In the genomic region with DNA sequence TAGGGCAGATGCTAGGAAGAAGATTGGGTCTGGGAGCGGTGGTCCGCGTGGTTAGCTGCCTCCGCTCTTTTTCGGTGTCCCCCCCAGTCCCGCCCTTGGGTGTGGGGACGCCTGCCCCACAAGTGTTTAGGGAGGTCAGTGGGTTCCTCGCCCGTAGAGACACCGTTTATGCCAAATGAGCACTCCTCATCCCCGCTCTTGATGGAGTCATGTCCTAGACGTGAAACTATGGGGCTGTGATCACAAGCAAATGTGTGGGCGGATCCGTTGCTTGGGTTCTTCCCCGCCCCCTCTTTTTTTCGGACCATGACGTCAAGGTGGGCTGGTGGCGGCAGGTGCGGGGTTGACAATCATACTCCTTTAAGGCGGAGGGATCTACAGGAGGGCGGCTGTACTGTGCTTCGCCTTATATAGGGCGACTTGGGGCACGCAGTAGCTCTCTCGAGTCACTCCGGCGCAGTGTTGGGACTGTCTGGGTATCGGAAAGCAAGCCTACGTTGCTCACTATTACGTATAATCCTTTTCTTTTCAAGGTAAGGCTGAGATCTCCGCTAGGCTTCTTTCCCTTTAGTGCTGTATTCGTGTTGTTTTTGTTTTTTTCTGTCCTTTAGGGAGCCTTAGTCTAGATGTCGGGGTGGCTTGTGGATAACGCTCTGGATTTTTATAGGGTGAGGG, we compare ENCODE assay signal across 8 cellular contexts. TPM values are rescaled to one million over a fixed set of nuclear protein-coding genes. Genes with fewer than 3 reads are reported as not detected.
DNase-seq lines count a peak whose midpoint lies in the region; ATAC-seq and FAIRE-seq lines count a peak whose summit lies in the region.

HSP90AB1 (plus strand) TSS at position 439 of the 675 bp plus-strand sequence. CDS start 1,529 bp downstream, outside the sequence.

- CTCF ChIA-PET in naive thymus-derived CD4-positive, alpha-beta T cell (lab: Charles Lee): interaction anchor here (0.6 to 2.8 kb wide), 8 partner anchors 9 to 66 kb away, joined by 3 to 22 read pairs (median 4); partner anchors contain the start of genes AARS2, SLC29A1 and SLC35B2

- H3K27me3 ChIP-seq in GM23248 (replicated peaks; ENCODE audit: insufficient read depth) (no peaks in the 10 kb centered on the region), Karpas-422 (ENCODE audit: low read length) (no peaks in the 10 kb centered on the region)
- H3K27me3 ChIP-seq in naive thymus-derived CD4-positive, alpha-beta T cell (ENCODE audit: control insufficient read depth in 2 of 2, insufficient read depth in 2 of 2, low read length in 2 of 2): no peaks in the 10 kb centered on the region

- in situ Hi-C loops in GM23248 (cut with MboI): no loop called here

- H3K9me2 ChIP-seq in GM23248 (ENCODE audit: insufficient read depth) (no peaks in the 10 kb centered on the region), Karpas-422 (replicated peaks; ENCODE audit: insufficient read depth, low read length) (no peaks in the 10 kb centered on the region)

- H2AFZ ChIP-seq in GM23248 (peak within 1 kb of the TSS; percentile 96), Karpas-422 (ENCODE audit: low read length) (peak within 1 kb of the TSS; percentile 72; the same call in 1 of the 2 replicates)

- FAIRE-seq in RCC 7860 (lab: Jason Lieb, UNC): peak; percentile 65

- H3K27ac Mint-ChIP-seq in activated T-helper 1 cell treated with anti-CD3 and anti-CD28 coated beads, Interleukin-12 subunit alpha, Interleukin-12 subunit beta, Interleukin-2, Interleukin-4 antibody, amounts not matched to agents 30 ng/mL and 10 ng/mL and 1 ng/mL, durations not matched to agents 14 hours and 24 hours and 36 hours: peak within 1 kb of the TSS; percentile 98
- H3K27ac Mint-ChIP-seq in naive thymus-derived CD4-positive, alpha-beta T cell: peak within 1 kb of the TSS; percentile 96 to 100 (median 98)
- H3K27ac Mint-ChIP-seq in stimulated activated memory B cell treated with anti-CD40 and anti-IgM and Interleukin-4, amounts not matched to agents 10 μg/mL and 1 μg/mL and 100 μg/mL, for 72 hours: peak within 1 kb of the TSS; percentile 97

- H3K79me2 ChIP-seq in GM23248 (ENCODE audit: insufficient read depth): peaks cover 49% of the 10 kb centered on the region
- peaks cover 42% of the 10 kb centered on the region for H3K79me2 ChIP-seq in Karpas-422 (ENCODE audit: low read length)

- H3K9me3 Mint-ChIP-seq in activated T-helper 1 cell treated with anti-CD3 and anti-CD28 coated beads, Interleukin-12 subunit alpha, Interleukin-12 subunit beta, Interleukin-2, Interleukin-4 antibody, amounts not matched to agents 30 ng/mL and 10 ng/mL and 1 ng/mL, durations not matched to agents 14 hours and 24 hours and 36 hours: no peaks in the 10 kb centered on the region
- H3K9me3 Mint-ChIP-seq in naive thymus-derived CD4-positive, alpha-beta T cell: peaks cover 0 to 9% (median 0%) of the 10 kb centered on the region in 11 donors
- H3K9me3 Mint-ChIP-seq in stimulated activated memory B cell treated with anti-CD40 and anti-IgM and Interleukin-4, amounts not matched to agents 10 μg/mL and 1 μg/mL and 100 μg/mL, for 72 hours: no peaks in the 10 kb centered on the region

- H4K20me1 ChIP-seq in GM23248 (ENCODE audit: insufficient read depth): peaks cover 34% of the 10 kb centered on the region; the same call in 1 of the 2 replicates
- peaks cover 46% of the 10 kb centered on the region for H4K20me1 ChIP-seq in Karpas-422 (ENCODE audit: insufficient read depth, low read depth, low read length)

- peaks cover 46% of the 10 kb centered on the region for H3F3A ChIP-seq in GM23248 (ENCODE audit: insufficient read depth)

- intact Hi-C loops in activated T-helper 1 cell treated with anti-CD3 and anti-CD28 coated beads, Interleukin-12 subunit alpha, Interleukin-12 subunit beta, Interleukin-2, Interleukin-4 antibody, amounts not matched to agents 30 ng/mL and 10 ng/mL and 1 ng/mL, durations not matched to agents 14 hours and 24 hours and 36 hours (cut with micrococcal nuclease): loop anchor here (1.0 to 5.0 kb wide), 8 partner anchors 8 to 619 kb away; partner anchors contain the start of genes CDC5L, GTPBP2, NFKBIE and SLC35B2
- intact Hi-C loops in naive thymus-derived CD4-positive, alpha-beta T cell (cut with micrococcal nuclease): loop anchor here (1.0 to 5.0 kb wide), 13 partner anchors 8 to 1474 kb away; partner anchors contain the start of genes MRPL14 (in 2 of the 2), NFKBIE (in 2 of the 2), SLC35B2 (in 2 of the 2) and TMEM63B (in 2 of the 2)

- H3K27ac ChIP-seq in GM23248 (peak within 1 kb of the TSS; percentile 93), Karpas-422 (ENCODE audit: low read length) (peak within 1 kb of the TSS; percentile 91)
- H3K27ac ChIP-seq in naive thymus-derived CD4-positive, alpha-beta T cell (ENCODE audit: low read depth, low read length): peak within 1 kb of the TSS; percentile 93

- peak; percentile 90 for ATAC-seq in naive thymus-derived CD4-positive, alpha-beta T cell
- peak; percentile 89 for ATAC-seq in stimulated activated memory B cell treated with anti-CD40 and anti-IgM and Interleukin-4, amounts not matched to agents 10 μg/mL and 1 μg/mL and 100 μg/mL, for 72 hours

- peak within 1 kb of the TSS; percentile 100 for H3K4me2 ChIP-seq in GM23248 (ENCODE audit: unreplicated experiment)
- H3K4me2 ChIP-seq in Karpas-422 (ENCODE audit: low read depth, low read length, poor library complexity, severe bottlenecking): peak within 1 kb of the TSS; percentile 86

- H3K36me3 ChIP-seq in GM23248 (ENCODE audit: low read depth) (peaks cover 38% of the 10 kb centered on the region), Karpas-422 (ENCODE audit: insufficient read depth, low read length) (peaks cover 45% of the 10 kb centered on the region)
- peaks cover 9 to 44% (median 33%) of the 10 kb centered on the region in 3 experiments for H3K36me3 ChIP-seq in naive thymus-derived CD4-positive, alpha-beta T cell (ENCODE audit: control insufficient read depth in 2 of 3, insufficient read depth in 3 of 3, low read length in 3 of 3)

- H3K9ac ChIP-seq in GM23248 (peak within 1 kb of the TSS; percentile 99), Karpas-422 (ENCODE audit: low read length) (peak within 1 kb of the TSS; percentile 97)

- DNase-seq in Daoy (ENCODE audit: low read depth): peak; percentile 98
- DNase-seq in GM23248: peak; percentile 97
- peak; percentile 99 for DNase-seq in Karpas-422
- peak; percentile 94 for DNase-seq in RCC 7860 (ENCODE audit: low spot score)
- DNase-seq in activated T-helper 1 cell treated with anti-CD3 and anti-CD28 coated beads, Interleukin-12 subunit alpha, Interleukin-12 subunit beta, Interleukin-2, Interleukin-4 antibody, amounts not matched to agents 30 ng/mL and 10 ng/mL and 1 ng/mL, durations not matched to agents 14 hours and 24 hours and 36 hours (ENCODE audit: low spot score): peak; percentile 96
- peak; percentile 99 for DNase-seq in fibroblast of gingiva (ENCODE audit: low read depth)
- DNase-seq in naive thymus-derived CD4-positive, alpha-beta T cell: peak; percentile 78 to 98 (median 97)

- H3K4me1 ChIP-seq in GM23248 (ENCODE audit: insufficient read depth) (peaks cover 19% of the 10 kb centered on the region), Karpas-422 (ENCODE audit: low read length) (peaks cover 37% of the 10 kb centered on the region)
- H3K4me1 ChIP-seq in naive thymus-derived CD4-positive, alpha-beta T cell (ENCODE audit: control insufficient read depth in 2 of 2, insufficient read depth in 2 of 2, low read length in 2 of 2): peaks cover 15 to 19% of the 10 kb centered on the region in 2 donors

- 1 to 2% methylated on average over 33 to 34 of the region's 34 CpGs for WGBS in GM23248 (ENCODE audit: low coverage in 1 of 2, low lambda C conversion rate in 2 of 2, missing lambda C conversion rate in 2 of 2), 2 experiments

- POLR2A ChIA-PET in naive thymus-derived CD4-positive, alpha-beta T cell (lab: Charles Lee): interaction anchor here (0.5 to 6.3 kb wide), 15 partner anchors 10 to 1797 kb away, joined by 3 to 142 read pairs (median 6); partner anchors contain the start of genes AARS2, GTPBP2, NFKBIE and SLC29A1

- peaks cover 5% of the 10 kb centered on the region for H3K27me3 Mint-ChIP-seq in activated T-helper 1 cell treated with anti-CD3 and anti-CD28 coated beads, Interleukin-12 subunit alpha, Interleukin-12 subunit beta, Interleukin-2, Interleukin-4 antibody, amounts not matched to agents 30 ng/mL and 10 ng/mL and 1 ng/mL, durations not matched to agents 14 hours and 24 hours and 36 hours (ENCODE audit: insufficient read depth)
- peaks cover 0 to 12% (median 0%) of the 10 kb centered on the region in 5 donors for H3K27me3 Mint-ChIP-seq in naive thymus-derived CD4-positive, alpha-beta T cell
- no peaks in the 10 kb centered on the region for H3K27me3 Mint-ChIP-seq in stimulated activated memory B cell treated with anti-CD40 and anti-IgM and Interleukin-4, amounts not matched to agents 10 μg/mL and 1 μg/mL and 100 μg/mL, for 72 hours

- H3K4me3 ChIP-seq in GM23248 (peak within 1 kb of the TSS; percentile 100), Karpas-422 (ENCODE audit: low read length) (peak within 1 kb of the TSS; percentile 95)
- peak within 1 kb of the TSS; percentile 99 for H3K4me3 ChIP-seq in naive thymus-derived CD4-positive, alpha-beta T cell (ENCODE audit: low read length)

- no peaks in the 10 kb centered on the region for H3K9me3 ChIP-seq in GM23248 (ENCODE audit: low read depth)
- H3K9me3 ChIP-seq in Karpas-422 (ENCODE audit: low read length): no peaks in the 10 kb centered on the region
- H3K9me3 ChIP-seq in naive thymus-derived CD4-positive, alpha-beta T cell (ENCODE audit: control insufficient read depth in 2 of 3, low read length in 3 of 3): no peaks in the 10 kb centered on the region

- H3K36me3 Mint-ChIP-seq in activated T-helper 1 cell treated with anti-CD3 and anti-CD28 coated beads, Interleukin-12 subunit alpha, Interleukin-12 subunit beta, Interleukin-2, Interleukin-4 antibody, amounts not matched to agents 30 ng/mL and 10 ng/mL and 1 ng/mL, durations not matched to agents 14 hours and 24 hours and 36 hours (ENCODE audit: low read depth): peaks cover 50% of the 10 kb centered on the region
- H3K36me3 Mint-ChIP-seq in naive thymus-derived CD4-positive, alpha-beta T cell: peaks cover 14 to 41% (median 31%) of the 10 kb centered on the region in 5 donors
- H3K36me3 Mint-ChIP-seq in stimulated activated memory B cell treated with anti-CD40 and anti-IgM and Interleukin-4, amounts not matched to agents 10 μg/mL and 1 μg/mL and 100 μg/mL, for 72 hours: peaks cover 46% of the 10 kb centered on the region

- H3K4me3 Mint-ChIP-seq in activated T-helper 1 cell treated with anti-CD3 and anti-CD28 coated beads, Interleukin-12 subunit alpha, Interleukin-12 subunit beta, Interleukin-2, Interleukin-4 antibody, amounts not matched to agents 30 ng/mL and 10 ng/mL and 1 ng/mL, durations not matched to agents 14 hours and 24 hours and 36 hours: peak within 1 kb of the TSS; percentile 96
- peak within 1 kb of the TSS; percentile 94 to 99 (median 98) for H3K4me3 Mint-ChIP-seq in naive thymus-derived CD4-positive, alpha-beta T cell
- H3K4me3 Mint-ChIP-seq in stimulated activated memory B cell treated with anti-CD40 and anti-IgM and Interleukin-4, amounts not matched to agents 10 μg/mL and 1 μg/mL and 100 μg/mL, for 72 hours: peak within 1 kb of the TSS; percentile 96

- H3K4me1 Mint-ChIP-seq in activated T-helper 1 cell treated with anti-CD3 and anti-CD28 coated beads, Interleukin-12 subunit alpha, Interleukin-12 subunit beta, Interleukin-2, Interleukin-4 antibody, amounts not matched to agents 30 ng/mL and 10 ng/mL and 1 ng/mL, durations not matched to agents 14 hours and 24 hours and 36 hours (ENCODE audit: low read depth): peaks cover 45% of the 10 kb centered on the region
- peaks cover 29 to 53% (median 44%) of the 10 kb centered on the region in 7 donors for H3K4me1 Mint-ChIP-seq in naive thymus-derived CD4-positive, alpha-beta T cell
- H3K4me1 Mint-ChIP-seq in stimulated activated memory B cell treated with anti-CD40 and anti-IgM and Interleukin-4, amounts not matched to agents 10 μg/mL and 1 μg/mL and 100 μg/mL, for 72 hours: peaks cover 42% of the 10 kb centered on the region

RNA-seq across cellular contexts. Expression of gene HSP90AB1, which starts in this region (rescaled TPM):
- total RNA-seq in Daoy (2014; rRNA removed; shearing (Covaris generic)): 2,636 and 2,780 TPM in 2 replicates
- 686 and 732 TPM in 2 replicates for total RNA-seq in GM23248 (2014; rRNA removed; shearing (Covaris generic))
- polyA plus RNA-seq in GM23248 (2016; fragmentation: Nextera tagmentation; extraction: Ambion mirVana): 392 and 395 TPM in 2 replicates
- total RNA-seq in Karpas-422 (2014; rRNA removed; shearing (Covaris generic); ENCODE audit: low replicate concordance): 474 and 539 TPM in 2 replicates
- 2,065 and 2,095 TPM in 2 replicates for total RNA-seq in activated T-helper 1 cell treated with anti-CD3 and anti-CD28 coated beads, Interleukin-12 subunit alpha, Interleukin-12 subunit beta, Interleukin-2, Interleukin-4 antibody, amounts not matched to agents 30 ng/mL and 10 ng/mL and 1 ng/mL, durations not matched to agents 14 hours and 24 hours and 36 hours
- total RNA-seq in naive thymus-derived CD4-positive, alpha-beta T cell: 100 to 1,000 TPM; 345 to 750 (median 366) TPM
- polyA plus RNA-seq in naive thymus-derived CD4-positive, alpha-beta T cell: 100 to 1,000 TPM; 422 to 558 TPM

Comparison
In these comparisons a context has a peak if more than half of its experiments do, and no peak if none do; other contexts are left out.
1. Peak in every context shown above with its lines: DNase-seq, ATAC-seq, H3K4me3 ChIP-seq and H3K27ac ChIP-seq.